13 cellular contexts compared by ENCODE assay signal in the genomic region with DNA sequence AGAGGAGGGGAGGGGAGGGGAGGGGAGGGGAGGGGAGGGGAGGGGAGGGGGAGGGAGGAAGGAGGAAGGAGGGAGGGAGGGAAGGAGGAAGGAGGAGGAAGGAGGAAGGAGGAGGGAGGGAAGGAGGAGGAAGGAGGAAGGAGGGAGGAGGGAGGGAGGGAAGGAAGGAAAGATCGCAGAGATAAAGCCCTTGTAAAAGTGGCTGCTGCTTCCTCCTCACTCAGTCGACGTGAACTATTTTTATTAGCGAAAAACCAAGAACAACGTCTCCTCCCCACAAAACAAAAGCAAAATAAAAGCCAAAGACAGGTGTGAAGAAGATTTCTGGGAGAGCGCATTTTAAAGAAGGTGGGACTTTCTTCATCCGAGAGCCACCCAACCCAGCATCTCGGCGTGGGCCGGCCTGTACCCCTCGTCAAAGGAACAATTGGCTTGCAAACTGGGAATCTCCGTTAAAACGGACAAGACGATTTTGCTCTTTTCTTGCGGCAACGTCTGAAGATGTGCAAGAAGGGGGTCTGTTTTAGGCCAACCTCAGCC. TPM values are rescaled to one million over a fixed set of nuclear protein-coding genes. Genes with fewer than 3 reads are reported as not detected.
DNase-seq lines count a peak whose midpoint lies in the region; ATAC-seq and TF ChIP-seq lines count a peak whose summit lies in the region.
"Had no signal": no experiment of that assay in that cellular context is flagged by ENCODE, and none has a peak within 500 bp of the region (broad histone marks: within the 10 kb centered on the region; RNA-seq: fewer than 3 reads in every experiment).

No MANE protein-coding gene starts in this region.

- H3K4me3 Mint-ChIP-seq in activated CD8-positive, alpha-beta memory T cell treated with anti-CD3 and anti-CD28 coated beads, Interleukin-2, amount 10 ng/mL, durations not matched to agents 7 days and 5 days: no peak overlapping the region
- peak overlapping the region; percentile 14 for H3K4me3 Mint-ChIP-seq in WTC11

- no peaks in the 10 kb centered on the region for H3K36me3 ChIP-seq in sigmoid colon
- no peaks in the 10 kb centered on the region for H3K36me3 ChIP-seq in breast epithelium
- H3K36me3 ChIP-seq: uterus had no signal

- no peak for TF ChIP-seq CTCF in WTC11 (IDR thresholded peaks at IDR 0.05)
- TF ChIP-seq CTCF in sigmoid colon (IDR thresholded peaks at IDR 0.05): no peak
- TF ChIP-seq CTCF in breast epithelium (IDR thresholded peaks at IDR 0.05): no peak

- WGBS in sigmoid colon, 2 donors: 24 to 41% methylated on average over 16 of the region's 16 CpGs

- no peak for TF ChIP-seq POLR2A in sigmoid colon (IDR thresholded peaks at IDR 0.05)
- no peak for TF ChIP-seq POLR2A in breast epithelium (IDR thresholded peaks at IDR 0.05)

- peak overlapping the region; percentile 57 for H3K27ac Mint-ChIP-seq in activated CD8-positive, alpha-beta memory T cell treated with anti-CD3 and anti-CD28 coated beads, Interleukin-2, amount 10 ng/mL, durations not matched to agents 7 days and 5 days
- H3K27ac Mint-ChIP-seq in WTC11: peak overlapping the region; percentile 14; the same call in 1 of the 2 replicates

- CTCF ChIA-PET in activated CD8-positive, alpha-beta memory T cell treated with anti-CD3 and anti-CD28 coated beads, Interleukin-2, amount 10 ng/mL, durations not matched to agents 7 days and 5 days (lab: Charles Lee): no interaction called here
- CTCF ChIA-PET in WTC11 (lab: Charles Lee): no interaction called here

- ATAC-seq in activated CD8-positive, alpha-beta memory T cell treated with anti-CD3 and anti-CD28 coated beads, Interleukin-2, amount 10 ng/mL, durations not matched to agents 7 days and 5 days: no peak
- ATAC-seq in HG02759 (IDR thresholded peaks at IDR 0.05; ENCODE audit: unreplicated experiment) (peak; percentile 10), WTC11 (no peak)

- H3K36me3 Mint-ChIP-seq in activated CD8-positive, alpha-beta memory T cell treated with anti-CD3 and anti-CD28 coated beads, Interleukin-2, amount 10 ng/mL, durations not matched to agents 7 days and 5 days: peaks cover 40% of the 10 kb centered on the region
- peaks cover 20% of the 10 kb centered on the region for H3K36me3 Mint-ChIP-seq in WTC11

- TF ChIP-seq EP300 in sigmoid colon (IDR thresholded peaks at IDR 0.05): no peak

- H3K4me1 ChIP-seq in sigmoid colon (no peaks in the 10 kb centered on the region), breast epithelium (no peaks in the 10 kb centered on the region)
- H3K4me1 ChIP-seq: uterus had no signal

- H3K9me3 ChIP-seq in sigmoid colon (peaks cover 0 to 6% (median 0%) of the 10 kb centered on the region in 4 donors), breast epithelium (peaks cover 8 to 9% of the 10 kb centered on the region in 2 donors)
- H3K9me3 ChIP-seq: uterus had no signal

- no peak for DNase-seq in activated CD8-positive, alpha-beta memory T cell treated with anti-CD3 and anti-CD28 coated beads, Interleukin-2, amount 10 ng/mL, durations not matched to agents 7 days and 5 days
- no peak for DNase-seq in activated CD8-positive, alpha-beta memory T cell treated with anti-CD3 and anti-CD28 coated beads for 24 hours
- no peak for DNase-seq in WTC11 (ENCODE audit: low spot score)
- DNase-seq in sigmoid colon: peak; percentile 34
- DNase-seq in posterior cingulate gyrus: no peak
- DNase-seq in breast epithelium (ENCODE audit: low spot score in 2 of 2): no peak
- DNase-seq in stimulated activated CD4-positive, alpha-beta T cell treated with anti-CD3 and anti-CD28 coated beads, Interleukin-2, amount 100 ng/mL, for 24 hours: no peak
- DNase-seq: stimulated activated CD4-positive, alpha-beta T cell treated with anti-CD3 and anti-CD28 coated beads, Interleukin-1b, Interleukin-23, amount 100 ng/mL, for 48 hours; SW 1271; uterus had no signal

- POLR2A ChIA-PET in WTC11 (lab: Charles Lee): no interaction called here

- peaks cover 41% of the 10 kb centered on the region for H3K4me1 Mint-ChIP-seq in activated CD8-positive, alpha-beta memory T cell treated with anti-CD3 and anti-CD28 coated beads, Interleukin-2, amount 10 ng/mL, durations not matched to agents 7 days and 5 days
- H3K4me1 Mint-ChIP-seq in WTC11: peaks cover 9% of the 10 kb centered on the region

- peaks cover 7% of the 10 kb centered on the region for H3K9me3 Mint-ChIP-seq in activated CD8-positive, alpha-beta memory T cell treated with anti-CD3 and anti-CD28 coated beads, Interleukin-2, amount 10 ng/mL, durations not matched to agents 7 days and 5 days (ENCODE audit: low read depth)
- peaks cover 25% of the 10 kb centered on the region for H3K9me3 Mint-ChIP-seq in WTC11

- intact Hi-C loops in sigmoid colon (cut with DNase I) (no loop called here), posterior cingulate gyrus (cut with DNase I) (no loop called here), breast epithelium (cut with DNase I; ENCODE audit: low total_unique reads) (no loop called here)

- H3K27ac ChIP-seq in sigmoid colon (no peak overlapping the region), breast epithelium (no peak overlapping the region)
- H3K27ac ChIP-seq: uterus had no signal

- H3K4me3 ChIP-seq in sigmoid colon (no peak overlapping the region), breast epithelium (no peak overlapping the region)
- H3K4me3 ChIP-seq: lung, uterus had no signal

- H3K27me3 ChIP-seq in sigmoid colon (no peaks in the 10 kb centered on the region), breast epithelium (no peaks in the 10 kb centered on the region)
- H3K27me3 ChIP-seq: uterus had no signal

- no peaks in the 10 kb centered on the region for H3K27me3 Mint-ChIP-seq in activated CD8-positive, alpha-beta memory T cell treated with anti-CD3 and anti-CD28 coated beads, Interleukin-2, amount 10 ng/mL, durations not matched to agents 7 days and 5 days
- peaks cover 19% of the 10 kb centered on the region for H3K27me3 Mint-ChIP-seq in WTC11 (ENCODE audit: low read depth)

TF ChIP-seq in WTC11, 78 proteins besides CTCF, POLR2A, EP300 and RAD21:
- TF ChIP-seq, protein P1, sequence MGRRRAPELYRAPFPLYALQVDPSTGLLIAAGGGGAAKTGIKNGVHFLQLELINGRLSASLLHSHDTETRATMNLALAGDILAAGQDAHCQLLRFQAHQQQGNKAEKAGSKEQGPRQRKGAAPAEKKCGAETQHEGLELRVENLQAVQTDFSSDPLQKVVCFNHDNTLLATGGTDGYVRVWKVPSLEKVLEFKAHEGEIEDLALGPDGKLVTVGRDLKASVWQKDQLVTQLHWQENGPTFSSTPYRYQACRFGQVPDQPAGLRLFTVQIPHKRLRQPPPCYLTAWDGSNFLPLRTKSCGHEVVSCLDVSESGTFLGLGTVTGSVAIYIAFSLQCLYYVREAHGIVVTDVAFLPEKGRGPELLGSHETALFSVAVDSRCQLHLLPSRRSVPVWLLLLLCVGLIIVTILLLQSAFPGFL (CRISPR knock-in tag; IDR thresholded peaks at IDR 0.05; ENCODE audit: borderline replicate concordance): no peak
- TF ChIP-seq, protein P2, sequence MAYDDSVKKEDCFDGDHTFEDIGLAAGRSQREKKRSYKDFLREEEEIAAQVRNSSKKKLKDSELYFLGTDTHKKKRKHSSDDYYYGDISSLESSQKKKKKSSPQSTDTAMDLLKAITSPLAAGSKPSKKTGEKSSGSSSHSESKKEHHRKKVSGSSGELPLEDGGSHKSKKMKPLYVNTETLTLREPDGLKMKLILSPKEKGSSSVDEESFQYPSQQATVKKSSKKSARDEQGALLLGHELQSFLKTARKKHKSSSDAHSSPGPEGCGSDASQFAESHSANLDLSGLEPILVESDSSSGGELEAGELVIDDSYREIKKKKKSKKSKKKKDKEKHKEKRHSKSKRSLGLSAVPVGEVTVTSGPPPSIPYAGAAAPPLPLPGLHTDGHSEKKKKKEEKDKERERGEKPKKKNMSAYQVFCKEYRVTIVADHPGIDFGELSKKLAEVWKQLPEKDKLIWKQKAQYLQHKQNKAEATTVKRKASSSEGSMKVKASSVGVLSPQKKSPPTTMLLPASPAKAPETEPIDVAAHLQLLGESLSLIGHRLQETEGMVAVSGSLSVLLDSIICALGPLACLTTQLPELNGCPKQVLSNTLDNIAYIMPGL (CRISPR knock-in tag; IDR thresholded peaks at IDR 0.05): no peak
- no peak for TF ChIP-seq MYBL2 (CRISPR knock-in tag; IDR thresholded peaks at IDR 0.05)
- no peak for TF ChIP-seq ZNF138 (CRISPR knock-in tag; conservative IDR thresholded peaks at IDR 0.05)
- TF ChIP-seq GRHL2 (CRISPR knock-in tag; IDR thresholded peaks at IDR 0.05; ENCODE audit: insufficient replicate concordance, severe bottlenecking): no peak
- TF ChIP-seq, protein P3, sequence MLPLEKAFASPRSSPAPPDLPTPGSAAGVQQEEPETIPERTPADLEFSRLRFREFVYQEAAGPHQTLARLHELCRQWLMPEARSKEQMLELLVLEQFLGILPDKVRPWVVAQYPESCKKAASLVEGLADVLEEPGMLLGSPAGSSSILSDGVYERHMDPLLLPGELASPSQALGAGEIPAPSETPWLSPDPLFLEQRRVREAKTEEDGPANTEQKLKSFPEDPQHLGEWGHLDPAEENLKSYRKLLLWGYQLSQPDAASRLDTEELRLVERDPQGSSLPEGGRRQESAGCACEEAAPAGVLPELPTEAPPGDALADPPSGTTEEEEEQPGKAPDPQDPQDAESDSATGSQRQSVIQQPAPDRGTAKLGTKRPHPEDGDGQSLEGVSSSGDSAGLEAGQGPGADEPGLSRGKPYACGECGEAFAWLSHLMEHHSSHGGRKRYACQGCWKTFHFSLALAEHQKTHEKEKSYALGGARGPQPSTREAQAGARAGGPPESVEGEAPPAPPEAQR (CRISPR knock-in tag; IDR thresholded peaks at IDR 0.05): no peak
TF ChIP-seq in WTC11: peak in this region for 0.

RNA-seq across cellular contexts. Expression of a gene that starts 40.7 kb away (rescaled TPM):
- 10 to 100 TPM; 39.9 to 44.7 TPM for total RNA-seq in activated CD8-positive, alpha-beta memory T cell treated with anti-CD3 and anti-CD28 coated beads, Interleukin-2, amount 10 ng/mL, durations not matched to agents 7 days and 5 days
- total RNA-seq in WTC11 (2021) (70.6 to 88.2 TPM (median 83.1 TPM) in 3 replicates), sigmoid colon (10 to 100 TPM; 20.8 to 30.6 (median 29.3) TPM), breast epithelium (10 to 100 TPM; 22.8 to 29.1 (median 28.2) TPM)
- polyA plus RNA-seq in sigmoid colon: 10 to 100 TPM; 11.8 to 24.0 (median 21.0) TPM

RNA-seq across cellular contexts. Expression of a gene that starts 43.6 kb away (rescaled TPM):
- total RNA-seq in activated CD8-positive, alpha-beta memory T cell treated with anti-CD3 and anti-CD28 coated beads, Interleukin-2, amount 10 ng/mL, durations not matched to agents 7 days and 5 days: 100 to 1,000 TPM in 1 of 2 experiments, 10 to 100 TPM in 1; 82.4 to 109 TPM
- total RNA-seq in WTC11 (2021) (0.32 to 0.37 TPM (median 0.32 TPM) in 3 replicates), sigmoid colon (1 to 10 TPM in 1 of 4 donors, under 1 TPM in 3; 0.28 to 1.8 (median 0.75) TPM), breast epithelium (1 to 10 TPM; 1.3 to 3.2 (median 1.5) TPM)
- 10 to 100 TPM in 1 of 3 donors, under 1 TPM in 1, not detected in 1; 0.92 to 15.0 TPM for polyA plus RNA-seq in sigmoid colon
- total RNA-seq: epithelial cell of proximal tubule had no signal

Comparison
In these comparisons a context has a peak if more than half of its experiments do, and no peak if none do; other contexts are left out.
1. RNA of a gene that starts 43.6 kb away (total RNA-seq): 82.4 to 109 TPM in activated CD8-positive, alpha-beta memory T cell treated with anti-CD3 and anti-CD28 coated beads, Interleukin-2, amount 10 ng/mL, durations not matched to agents 7 days and 5 days; 1.3 to 3.2 TPM in breast epithelium, 0.28 to 1.8 TPM in sigmoid colon and 0.32 to 0.37 TPM in WTC11; every median in the first group is over 10 times any median in the second.